In the genomic region with DNA sequence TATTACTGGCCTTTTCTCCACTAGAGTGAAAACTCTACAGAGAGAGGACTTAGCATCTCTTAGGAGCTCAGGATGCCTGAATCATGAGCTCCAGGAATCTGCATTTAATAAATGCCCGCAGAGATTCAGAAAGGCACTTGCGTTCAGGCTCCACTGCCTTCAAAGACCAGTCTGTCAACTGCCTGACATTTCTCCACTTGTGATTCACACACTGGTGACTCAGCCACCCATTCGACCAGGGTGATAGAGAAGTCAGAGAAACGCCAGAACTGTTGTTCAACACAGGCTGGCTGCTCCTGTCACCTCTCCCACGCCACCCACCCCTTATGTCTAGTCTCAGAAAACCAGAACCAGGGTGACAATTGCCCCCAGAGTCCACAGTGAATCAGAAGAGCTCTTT, we compare ENCODE assay signal across 9 cellular contexts. TPM values are rescaled to one million over a fixed set of nuclear protein-coding genes. Genes with fewer than 3 reads are reported as not detected.
DNase-seq lines count a peak whose midpoint lies in the region; ATAC-seq, FAIRE-seq and TF ChIP-seq lines count a peak whose summit lies in the region.
"Had no signal": no experiment of that assay in that cellular context is flagged by ENCODE, and none has a peak within 500 bp of the region (broad histone marks: within the 10 kb centered on the region; RNA-seq: fewer than 3 reads in every experiment).

No MANE protein-coding gene starts in this region.

- H3K4me1 Mint-ChIP-seq in nephron progenitor cell = peaks cover 17% of the 10 kb centered on the region

- H3K27me3 Mint-ChIP-seq in nephron progenitor cell (ENCODE audit: low read depth, poor library complexity) = peaks cover 1% of the 10 kb centered on the region

- H3K9me3 ChIP-seq in body of pancreas = no peaks in the 10 kb centered on the region

- TF ChIP-seq POLR2A in body of pancreas (IDR thresholded peaks at IDR 0.05) = no peak

- H3K4me1 ChIP-seq in body of pancreas = peaks cover 16% of the 10 kb centered on the region

- in situ Hi-C loops in SK-MEL-5 (cut with HindIII; ENCODE audit: low pct_unique_long_range_greater_than_20kb, low sequenced_read_pairs) = no loop called here

- peak; percentile 44 for FAIRE-seq in urothelium cell line (lab: Jason Lieb, UNC)

- peaks cover 12% of the 10 kb centered on the region for H3K9me3 Mint-ChIP-seq in nephron progenitor cell

- TF ChIP-seq CTCF in body of pancreas (IDR thresholded peaks at IDR 0.05) (no peak), nephron progenitor cell (IDR thresholded peaks at IDR 0.05) (no peak)

- H3K4me3 Mint-ChIP-seq in nephron progenitor cell = no peak overlapping the region

- ATAC-seq in left cardiac atrium (peak; percentile 39 to 80), body of pancreas (peak; percentile 66)

- H3K36me3 Mint-ChIP-seq in nephron progenitor cell (ENCODE audit: low read depth) = peaks cover 5% of the 10 kb centered on the region

- no peak overlapping the region for H3K4me3 ChIP-seq in body of pancreas
- H3K4me3 ChIP-seq: cardiac muscle cell had no signal

- WGBS in body of pancreas, 2 donors = 29 to 39% methylated on average over 5 of the region's 5 CpGs

- no peaks in the 10 kb centered on the region for H3K27me3 ChIP-seq in body of pancreas
- H3K27me3 ChIP-seq: cardiac muscle cell had no signal

- DNase-seq in left cardiac atrium = no peak
- no peak for DNase-seq in cardiac septum (ENCODE audit: low spot score)
- peak; percentile 80 for DNase-seq in SK-MEL-5 (ENCODE audit: low read depth, low spot score)
- peak in 3 of 4 donors; percentile 15 to 70 (median 57) for DNase-seq in body of pancreas
- no peak for DNase-seq in nephron progenitor cell
- peak; percentile 73 for DNase-seq in urothelium cell line (ENCODE audit: low spot score)
- no peak for DNase-seq in NCI-H2227 treated with DMSO at 0.1 percent for 48 hours (lab: John Stamatoyannopoulos, UW)
- DNase-seq in SHP77 treated with DMSO at 0.1 percent for 48 hours (lab: John Stamatoyannopoulos, UW) = no peak

- H3K36me3 ChIP-seq in body of pancreas (replicated peaks in 1 of 2; ENCODE audit: insufficient read depth in 1 of 2, low read depth in 2 of 2) = no peaks in the 10 kb centered on the region
- H3K36me3 ChIP-seq: cardiac muscle cell had no signal

- peak overlapping the region in 3 of 4 donors; percentile 1 to 19 (median 14) for H3K27ac ChIP-seq in body of pancreas
- H3K27ac ChIP-seq: cardiac muscle cell had no signal

- H3K27ac Mint-ChIP-seq in nephron progenitor cell = peak overlapping the region; percentile 54

- intact Hi-C loops in left cardiac atrium (cut with DNase I) (no loop called here), cardiac septum (cut with DNase I) (no loop called here), body of pancreas (cut with DNase I) (no loop called here)

RNA-seq across cellular contexts. Expression of gene LBR, which starts 26.9 kb away (rescaled TPM):
- total RNA-seq in left cardiac atrium (10 to 100 TPM; 18.2 to 21.1 TPM), cardiac septum (13.7 TPM), body of pancreas (10 to 100 TPM; 15.2 to 26.5 TPM)
- 44.0 and 58.6 TPM in 2 replicates for total RNA-seq in SK-MEL-5 (2014; rRNA removed; shearing (Covaris generic))
- 46.7 and 59.5 TPM in 2 replicates for polyA plus RNA-seq in SK-MEL-5 (2015; cell fraction: cytosol; rRNA removed)
- 63.5 and 64.5 TPM in 2 replicates for polyA plus RNA-seq in SK-MEL-5 (2015; cell fraction: nucleus; rRNA removed)

Comparison
In these comparisons a context has a peak if more than half of its experiments do, and no peak if none do; other contexts are left out.
1. DNase-seq: peak in SK-MEL-5 (single experiment), body of pancreas (3 of 4) and urothelium cell line (single experiment); none in left cardiac atrium (single experiment), cardiac septum (single experiment), nephron progenitor cell (single experiment), NCI-H2227 treated with DMSO at 0.1 percent for 48 hours (single experiment) and SHP77 treated with DMSO at 0.1 percent for 48 hours (single experiment).